Comparison of ENCODE assay signal across 8 cellular contexts in genomic region chr12:89525002-89525823, GRCh38. TPM values are rescaled to one million over a fixed set of nuclear protein-coding genes. Genes with fewer than 3 reads are reported as not detected.
A peak's percentile ranks its signal among the peaks of the same experiment; 100 is the strongest.
DNase-seq lines count a peak whose midpoint lies in the region; ATAC-seq and TF ChIP-seq lines count a peak whose summit lies in the region.

No MANE protein-coding gene starts in this region.

- H3K27me3 Mint-ChIP-seq in activated naive CD4-positive, alpha-beta T cell treated with anti-CD3 and anti-CD28 coated beads, Interleukin-2, amount 10 ng/mL, durations not matched to agents 7 days and 5 days: no peaks in the 10 kb centered on the region

- no peaks in the 10 kb centered on the region for H3K9me2 ChIP-seq in OCI-LY7 (ENCODE audit: insufficient read depth, low read length)

- no peak for DNase-seq in AG09309 (ENCODE audit: low read depth)
- peak; percentile 71 for DNase-seq in OCI-LY7 (ENCODE audit: low spot score)
- peak; percentile 65 for DNase-seq in activated naive CD4-positive, alpha-beta T cell treated with anti-CD3 and anti-CD28 coated beads, Interleukin-2, amount 10 ng/mL, durations not matched to agents 7 days and 5 days
- peak in 40 of 42 donors; percentile 17 to 70 (median 45) for DNase-seq in head of caudate nucleus
- peak; percentile 18 to 36 for DNase-seq in uterus

- H4K20me1 ChIP-seq in OCI-LY7 (ENCODE audit: insufficient read depth, low read length): peaks cover 6% of the 10 kb centered on the region; the same call in 1 of the 2 replicates

- H3K4me1 ChIP-seq in OCI-LY7 (ENCODE audit: insufficient read depth, low read length, poor library complexity, severe bottlenecking): peaks cover 31% of the 10 kb centered on the region
- peaks cover 7% of the 10 kb centered on the region for H3K4me1 ChIP-seq in parathyroid adenoma
- H3K4me1 ChIP-seq in uterus: peaks cover 0 to 14% of the 10 kb centered on the region in 2 donors

- H3K27ac ChIP-seq in OCI-LY7 (ENCODE audit: low read depth, low read length, poor library complexity, severe bottlenecking) (peak overlapping the region; percentile 77), parathyroid adenoma (peak overlapping the region; percentile 87), uterus (peak overlapping the region; percentile 89 to 95)

- no TSS peak for BruUV-seq in OCI-LY7 (replicated peaks; lab: Mats Ljungman, UMichigan)

- ATAC-seq in GM18873 (IDR thresholded peaks at IDR 0.05; ENCODE audit: low FRiP score, unreplicated experiment) (peak; percentile 18), HG03103 (IDR thresholded peaks at IDR 0.05; ENCODE audit: low read depth, unreplicated experiment) (peak; percentile 14)

- no peaks in the 10 kb centered on the region for H3K9me3 Mint-ChIP-seq in activated naive CD4-positive, alpha-beta T cell treated with anti-CD3 and anti-CD28 coated beads, Interleukin-2, amount 10 ng/mL, durations not matched to agents 7 days and 5 days

- H3K36me3 Mint-ChIP-seq in activated naive CD4-positive, alpha-beta T cell treated with anti-CD3 and anti-CD28 coated beads, Interleukin-2, amount 10 ng/mL, durations not matched to agents 7 days and 5 days: peaks cover 38% of the 10 kb centered on the region

- no peak for TF ChIP-seq CTCF in AG09309 (IDR thresholded peaks at IDR 0.05; ENCODE audit: control insufficient read depth, insufficient read depth, low read depth, low read length, missing control alignments)
- peak; percentile 60; the same call in 1 of the 2 replicates for TF ChIP-seq CTCF in OCI-LY7 (conservative IDR thresholded peaks at IDR 0.05; ENCODE audit: low read length)
- peak; percentile 9 for TF ChIP-seq CTCF in parathyroid adenoma (IDR thresholded peaks at IDR 0.05)
- peak in 2 of 4 experiments; percentile 4 to 21 for TF ChIP-seq CTCF in uterus (IDR thresholded peaks at IDR 0.05)

- H3K4me1 Mint-ChIP-seq in activated naive CD4-positive, alpha-beta T cell treated with anti-CD3 and anti-CD28 coated beads, Interleukin-2, amount 10 ng/mL, durations not matched to agents 7 days and 5 days: peaks cover 69% of the 10 kb centered on the region

- H3K9me3 ChIP-seq in OCI-LY7 (ENCODE audit: low read length): no peaks in the 10 kb centered on the region
- no peaks in the 10 kb centered on the region for H3K9me3 ChIP-seq in parathyroid adenoma (ENCODE audit: control insufficient read depth, low read length)
- no peaks in the 10 kb centered on the region for H3K9me3 ChIP-seq in uterus

- POLR2A ChIA-PET in OCI-LY7 (lab: Charles Lee): interaction anchor here (1.0 to 1.4 kb wide), 2 partner anchors 54 to 744 kb away, joined by 3 to 4 read pairs; no protein-coding TSS in a partner anchor

- intact Hi-C loops in OCI-LY7 (cut with micrococcal nuclease; ENCODE audit: unreplicated experiment): loop anchor here (2.0 to 5.0 kb wide), 4 partner anchors 178 to 1383 kb away; partner anchors contain the start of genes ATP2B1, CEP290 and TMTC3
- intact Hi-C loops in head of caudate nucleus (cut with DNase I): loop anchor here (2.0 to 5.0 kb wide), 3 partner anchors 52 to 508 kb away; partner anchors contain the start of gene DUSP6
- intact Hi-C loops in uterus (cut with DNase I; ENCODE audit: low total_unique reads): no loop called here

- H2AFZ ChIP-seq in OCI-LY7 (ENCODE audit: low read length) (peak overlapping the region; percentile 100), parathyroid adenoma (peak overlapping the region; percentile 97)

- H3K27me3 ChIP-seq in parathyroid adenoma (ENCODE audit: control insufficient read depth, insufficient read depth, low read length): no peaks in the 10 kb centered on the region
- H3K27me3 ChIP-seq in uterus: no peaks in the 10 kb centered on the region

- TF ChIP-seq POLR2A in uterus (IDR thresholded peaks at IDR 0.05): no peak

- H3K4me2 ChIP-seq in OCI-LY7 (ENCODE audit: low read length): peak overlapping the region; percentile 89
- peak overlapping the region; percentile 94 for H3K4me2 ChIP-seq in parathyroid adenoma (ENCODE audit: low read length)

- H3K4me3 ChIP-seq in AG09309 (ENCODE audit: control insufficient read depth, low read depth, low read length) (peak overlapping the region; percentile 65), OCI-LY7 (ENCODE audit: low read depth, low read length, poor library complexity, severe bottlenecking) (peak overlapping the region; percentile 94), parathyroid adenoma (ENCODE audit: low read depth, low read length) (peak overlapping the region; percentile 78), uterus (peak overlapping the region; percentile 75 to 95)

- CTCF ChIA-PET in OCI-LY7 (lab: Charles Lee; ENCODE audit: unreplicated experiment): no interaction called here
- CTCF ChIA-PET in activated naive CD4-positive, alpha-beta T cell treated with anti-CD3 and anti-CD28 coated beads, Interleukin-2, amount 10 ng/mL, durations not matched to agents 7 days and 5 days (lab: Charles Lee): interaction anchor here (0.6 to 10.3 kb wide), 12 partner anchors 8 to 506 kb away, joined by 3 to 125 read pairs (median 4); partner anchors contain the start of gene ATP2B1

- H3K27ac Mint-ChIP-seq in activated naive CD4-positive, alpha-beta T cell treated with anti-CD3 and anti-CD28 coated beads, Interleukin-2, amount 10 ng/mL, durations not matched to agents 7 days and 5 days: peak overlapping the region; percentile 92

- H3K9ac ChIP-seq in parathyroid adenoma: peak overlapping the region; percentile 64

- H3K36me3 ChIP-seq in OCI-LY7 (ENCODE audit: insufficient read depth, low read length): peaks cover 26% of the 10 kb centered on the region
- H3K36me3 ChIP-seq in parathyroid adenoma (ENCODE audit: control insufficient read depth, insufficient read depth, low read length): no peaks in the 10 kb centered on the region
- no peaks in the 10 kb centered on the region for H3K36me3 ChIP-seq in uterus

- peak overlapping the region; percentile 95 for H3K4me3 Mint-ChIP-seq in activated naive CD4-positive, alpha-beta T cell treated with anti-CD3 and anti-CD28 coated beads, Interleukin-2, amount 10 ng/mL, durations not matched to agents 7 days and 5 days

- H3K79me2 ChIP-seq in OCI-LY7 (ENCODE audit: insufficient read depth, low read depth, low read length) (peaks cover 38% of the 10 kb centered on the region; the same call in 1 of the 2 replicates), parathyroid adenoma (peaks cover 20% of the 10 kb centered on the region)

RNA-seq across cellular contexts. Expression of gene GALNT4, which starts 0.6 kb away (rescaled TPM):
- 2.1 and 3.8 TPM in 2 replicates for total RNA-seq in OCI-LY7 (2014; rRNA removed; shearing (Covaris generic))
- 3.7 and 4.4 TPM in 2 replicates for total RNA-seq in OCI-LY7 (2022)
- 10 to 100 TPM in 1 of 4 donors, 1 to 10 TPM in 3; 1.5 to 27.0 (median 3.7) TPM for total RNA-seq in uterus

RNA-seq across cellular contexts. Expression of gene POC1B, which starts 0.6 kb away (rescaled TPM):
- 18.0 and 30.9 TPM in 2 replicates for total RNA-seq in OCI-LY7 (2014; rRNA removed; shearing (Covaris generic))
- total RNA-seq in OCI-LY7 (2022) (28.9 and 36.8 TPM in 2 replicates), uterus (10 to 100 TPM in 3 of 4 donors, 1 to 10 TPM in 1; 9.7 to 36.8 (median 30.5) TPM)
